ENCODE assay signal across 13 cellular contexts in genomic region chr2:173160618-173161017, GRCh38.
DNase-seq lines count a peak whose midpoint lies in the region; ATAC-seq and TF ChIP-seq lines count a peak whose summit lies in the region.
"Had no signal": no experiment of that assay in that cellular context is flagged by ENCODE, and none has a peak within 500 bp of the region (broad histone marks: within the 10 kb centered on the region; RNA-seq: fewer than 3 reads in every experiment).

No MANE protein-coding gene starts in this region.

- H3K27ac ChIP-seq in IMR-90 (ENCODE audit: insufficient read depth, low read length) (peak overlapping the region; percentile 100), mammary epithelial cell (ENCODE audit: insufficient read depth, low read depth, low read length) (peak overlapping the region; percentile 82), lung (ENCODE audit: low read depth in 1 of 2, low read length in 1 of 2) (peak overlapping the region; percentile 9 to 79), stomach smooth muscle (ENCODE audit: low read length) (peak overlapping the region; percentile 11)
- H3K27ac ChIP-seq: prostate gland had no signal

- no peaks in the 10 kb centered on the region; the same call in none of the 2 replicates for H3K9me3 ChIP-seq in IMR-90 (ENCODE audit: control insufficient read depth, insufficient read depth, low read length)
- no peaks in the 10 kb centered on the region for H3K9me3 ChIP-seq in mammary epithelial cell (replicated peaks; ENCODE audit: insufficient read depth, low read length)
- no peaks in the 10 kb centered on the region for H3K9me3 ChIP-seq in lung (ENCODE audit: control insufficient read depth in 2 of 2, insufficient read depth in 1 of 2, low read length in 1 of 2)
- H3K9me3 ChIP-seq in stomach smooth muscle (ENCODE audit: control insufficient read depth in 2 of 2, low read length in 2 of 2): no peaks in the 10 kb centered on the region
- H3K9me3 ChIP-seq: BE2C, prostate gland had no signal

- peak overlapping the region; percentile 57 to 66 for H4K8ac ChIP-seq in IMR-90 (ENCODE audit: low read depth in 2 of 2, low read length in 2 of 2)

- no peak overlapping the region for H3K56ac ChIP-seq in IMR-90 (ENCODE audit: extremely low read depth, insufficient read depth, low read length)

- TF ChIP-seq CTCF in IMR-90 (conservative IDR thresholded peaks at IDR 0.05; ENCODE audit: low read depth, low read length) (no peak), mammary epithelial cell (conservative IDR thresholded peaks at IDR 0.05 in 1 of 2, IDR thresholded peaks at IDR 0.05 in 1 of 2; ENCODE audit: extremely low read depth in 1 of 2, insufficient read depth in 1 of 2, low read depth in 1 of 2, low read length in 2 of 2) (no peak), lung (IDR thresholded peaks at IDR 0.05; ENCODE audit: control extremely low read depth, extremely low read depth) (no peak)

- in situ Hi-C loops in IMR-90 (cut with MboI; ENCODE audit: low sequenced_read_pairs): no loop called here
- in situ Hi-C loops in mammary epithelial cell (cut with MboI; ENCODE audit: low sequenced_read_pairs in 2 of 2): no loop called here

- peak overlapping the region; percentile 56; the same call in 1 of the 2 replicates for H4K91ac ChIP-seq in IMR-90 (ENCODE audit: insufficient read depth, low read depth, low read length)

- H3K27me3 ChIP-seq in IMR-90 (ENCODE audit: control insufficient read depth, insufficient read depth, low read length) (no peaks in the 10 kb centered on the region), mammary epithelial cell (ENCODE audit: insufficient read depth, low read length) (no peaks in the 10 kb centered on the region), lung (ENCODE audit: control insufficient read depth, insufficient read depth) (no peaks in the 10 kb centered on the region), stomach smooth muscle (ENCODE audit: control insufficient read depth in 1 of 2, insufficient read depth in 2 of 2, low read length in 2 of 2) (no peaks in the 10 kb centered on the region)
- H3K27me3 ChIP-seq: BE2C had no signal

- peak overlapping the region; percentile 63 for H2BK20ac ChIP-seq in IMR-90 (ENCODE audit: low read depth, low read length)

- TF ChIP-seq RAD21 in IMR-90 (IDR thresholded peaks at IDR 0.05; ENCODE audit: low read length): no peak

- H3K18ac ChIP-seq in IMR-90 (ENCODE audit: low read depth, low read length): peak overlapping the region; percentile 98

- H4K20me1 ChIP-seq in IMR-90 (ENCODE audit: insufficient read depth, low read length): peaks cover 2% of the 10 kb centered on the region; the same call in 1 of the 2 replicates
- no peaks in the 10 kb centered on the region for H4K20me1 ChIP-seq in mammary epithelial cell (ENCODE audit: insufficient read depth, low read length)

- H3K36me3 ChIP-seq in IMR-90 (ENCODE audit: control insufficient read depth, insufficient read depth, low read length): peaks cover 1% of the 10 kb centered on the region; the same call in 1 of the 2 replicates
- H3K36me3 ChIP-seq in mammary epithelial cell (ENCODE audit: insufficient read depth, low read length): peaks cover 1% of the 10 kb centered on the region
- H3K36me3 ChIP-seq in lung (ENCODE audit: control insufficient read depth in 2 of 2, insufficient read depth in 2 of 2, low read length in 2 of 2): no peaks in the 10 kb centered on the region
- no peaks in the 10 kb centered on the region for H3K36me3 ChIP-seq in stomach smooth muscle (ENCODE audit: control insufficient read depth in 2 of 2, insufficient read depth in 2 of 2, low read length in 2 of 2)
- H3K36me3 ChIP-seq: BE2C, prostate gland had no signal

- H3K4me2 ChIP-seq in IMR-90 (ENCODE audit: low read depth, low read length): peak overlapping the region; percentile 32
- peak overlapping the region; percentile 39 for H3K4me2 ChIP-seq in mammary epithelial cell (ENCODE audit: insufficient read depth, low read depth, low read length)

- peaks cover 14% of the 10 kb centered on the region for H3K9me1 ChIP-seq in IMR-90 (ENCODE audit: insufficient read depth, low read length)

- ATAC-seq in IMR-90 (ENCODE audit: low read depth): no peak
- no peak for ATAC-seq in lung (ENCODE audit: insufficient read depth, low FRiP score)
- no peak for ATAC-seq in GM21360 (IDR thresholded peaks at IDR 0.05; ENCODE audit: unreplicated experiment)

- dilution Hi-C loops in IMR-90 (cut with HindIII; ENCODE audit: low sequenced_read_pairs, unreplicated experiment): no loop called here
- dilution Hi-C loops in mammary epithelial cell (cut with HindIII; ENCODE audit: low sequenced_read_pairs): no loop called here

- H3K9ac ChIP-seq in IMR-90 (ENCODE audit: low read depth, low read length) (peak overlapping the region; percentile 53; the same call in 1 of the 2 replicates), mammary epithelial cell (ENCODE audit: insufficient read depth, low read length) (peak overlapping the region; percentile 22), stomach smooth muscle (ENCODE audit: low read length in 2 of 2) (peak overlapping the region in 1 of 2 donors; percentile 56)

- BruUV-seq in IMR-90 (replicated peaks; lab: Mats Ljungman, UMichigan) (no TSS peak), mammary epithelial cell (replicated peaks; lab: Mats Ljungman, UMichigan) (no TSS peak)

- no CpG with 5 or more reads among the region's 4 CpGs for WGBS in IMR-90 (ENCODE audit: extremely low coverage in 2 of 2, insufficient read length in 1 of 2), 2 experiments
- WGBS in mammary epithelial cell (ENCODE audit: low coverage, missing lambda C conversion rate): 90% methylated on average over 4 of the region's 4 CpGs
- WGBS in lung, 2 donors: 76 to 82% methylated on average over 4 of the region's 4 CpGs

- POLR2A ChIA-PET in IMR-90 (lab: Charles Lee; ENCODE audit: unreplicated experiment): no interaction called here

- peak overlapping the region; percentile 76 for H3K4ac ChIP-seq in IMR-90 (ENCODE audit: low read depth, low read length)

- no peak overlapping the region for H2AK9ac ChIP-seq in IMR-90 (replicated peaks; ENCODE audit: low read depth, low read length, poor library complexity)

- H2AFZ ChIP-seq in IMR-90 (replicated peaks; ENCODE audit: low read length, poor library complexity): no peak overlapping the region
- H2AFZ ChIP-seq in mammary epithelial cell (ENCODE audit: low read depth, low read length): no peak overlapping the region

- H3K14ac ChIP-seq in IMR-90 (replicated peaks; ENCODE audit: low read depth, low read length): peak overlapping the region; percentile 76

- peak overlapping the region; percentile 73 for H2AK5ac ChIP-seq in IMR-90 (ENCODE audit: low read depth, low read length)

- peak overlapping the region; percentile 79 for H2BK120ac ChIP-seq in IMR-90 (ENCODE audit: low read depth, low read length)

- H3K4me1 ChIP-seq in IMR-90 (ENCODE audit: control insufficient read depth, insufficient read depth, low read length) (peaks cover 9% of the 10 kb centered on the region), mammary epithelial cell (ENCODE audit: insufficient read depth, low read length) (peaks cover 32% of the 10 kb centered on the region), lung (ENCODE audit: control insufficient read depth in 2 of 2, insufficient read depth in 2 of 2, low read length in 2 of 2) (peaks cover 4 to 21% of the 10 kb centered on the region in 2 donors), stomach smooth muscle (ENCODE audit: control insufficient read depth, insufficient read depth, low read length) (peaks cover 11% of the 10 kb centered on the region)
- H3K4me1 ChIP-seq: BE2C, prostate gland had no signal

- peak overlapping the region; percentile 93 for H2BK5ac ChIP-seq in IMR-90 (ENCODE audit: low read depth, low read length, poor library complexity, severe bottlenecking)

- no peak for TF ChIP-seq POLR2A in IMR-90 (IDR thresholded peaks at IDR 0.05; ENCODE audit: low read depth, low read length)

- H3K79me1 ChIP-seq in IMR-90 (ENCODE audit: low read depth in 1 of 2, low read length in 2 of 2): peaks cover 46 to 79% of the 10 kb centered on the region in 2 experiments

- peak overlapping the region; percentile 98 for H4K5ac ChIP-seq in IMR-90 (ENCODE audit: low read depth, low read length)

- H3K79me2 ChIP-seq in mammary epithelial cell (ENCODE audit: insufficient read depth, low read length): peaks cover 75% of the 10 kb centered on the region

- H3K4me3 ChIP-seq in IMR-90 (ENCODE audit: insufficient read depth, low read depth, low read length) (no peak overlapping the region), mammary epithelial cell (replicated peaks in 1 of 3; ENCODE audit: insufficient read depth in 1 of 3, low read depth in 2 of 3, low read length in 3 of 3) (no peak overlapping the region), lung (no peak overlapping the region), stomach smooth muscle (ENCODE audit: low read length in 2 of 2) (peak overlapping the region in 1 of 2 donors; percentile 8)
- H3K4me3 ChIP-seq: prostate gland had no signal

- CTCF ChIA-PET in IMR-90 (lab: Yijun Ruan, JAX) (no interaction called here), mammary epithelial cell (lab: Charles Lee; ENCODE audit: low non-redundant PET) (no interaction called here)

- H3K23ac ChIP-seq in IMR-90 (ENCODE audit: low read depth, low read length): peak overlapping the region; percentile 48

- intact Hi-C loops in IMR-90 (cut with micrococcal nuclease): no loop called here
- intact Hi-C loops in mammary epithelial cell (cut with micrococcal nuclease): loop anchor here (1.0 kb wide), 2 partner anchors 36 to 133 kb away; no protein-coding TSS in a partner anchor

- H2BK15ac ChIP-seq in IMR-90 (ENCODE audit: low read depth, low read length): peak overlapping the region; percentile 83

- DNase-seq in IMR-90 (no peak), mammary epithelial cell (no peak), lung (ENCODE audit: low spot score) (no peak), RKO (ENCODE audit: low spot score) (no peak), NCI-H2029 (lab: John Stamatoyannopoulos, UW) (no peak)
- DNase-seq: activated effector memory CD4-positive, alpha-beta T cell treated with anti-CD3 and anti-CD28 coated beads, Interleukin-2, amount 50 U/mL, for 16 hours; BE2C; effector CD8-positive, alpha-beta T cell; NCI-H1436 treated with DMSO at 0.1 percent for 48 hours; stimulated activated CD4-positive, alpha-beta T cell treated with anti-CD3 and anti-CD28 coated beads, Interleukin-4, amount 100 ng/mL, for 1 hour had no signal

TF ChIP-seq in IMR-90, 13 proteins besides CTCF, POLR2A, EP300 and RAD21:
- TF ChIP-seq BHLHE40 (IDR thresholded peaks at IDR 0.05; ENCODE audit: low read depth, low read length): no peak
- no peak for TF ChIP-seq RFX5 (IDR thresholded peaks at IDR 0.05; ENCODE audit: low read depth, low read length)

Comparison
In these comparisons a context has a peak if more than half of its experiments do, and no peak if none do; other contexts are left out.
1. H3K27ac ChIP-seq: peak in every context shown above with its lines; median percentile 100 in IMR-90; 82 in mammary epithelial cell; 44 in lung; 11 in stomach smooth muscle.